11 cellular contexts compared by ENCODE assay signal in genomic region chr21:41684381-41685245, GRCh38.
DNase-seq lines count a peak whose midpoint lies in the region; ATAC-seq and TF ChIP-seq lines count a peak whose summit lies in the region.
"Had no signal": no experiment of that assay in that cellular context is flagged by ENCODE, and none has a peak within 500 bp of the region (broad histone marks: within the 10 kb centered on the region; RNA-seq: fewer than 3 reads in every experiment).

No MANE protein-coding gene starts in this region.

- 70 to 77% methylated on average over 17 to 18 of the region's 26 CpGs for WGBS in mesodermal cell (ENCODE audit: insufficient coverage in 2 of 2), 2 experiments

- H3K4me1 ChIP-seq in left ventricle myocardium inferior (no peaks in the 10 kb centered on the region), mesodermal cell (ENCODE audit: control insufficient read depth, insufficient read depth, low read length, poor library complexity, severe bottlenecking) (peaks cover 26% of the 10 kb centered on the region), A673 (ENCODE audit: insufficient read depth, low read length, poor library complexity, severe bottlenecking) (no peaks in the 10 kb centered on the region)

- H3K4me3 ChIP-seq in left ventricle myocardium inferior (no peak overlapping the region), choroid plexus epithelial cell (ENCODE audit: low read depth, low read length) (no peak overlapping the region), mesodermal cell (ENCODE audit: extremely low read depth, insufficient read depth, low read length, poor library complexity, severe bottlenecking) (no peak overlapping the region), A673 (ENCODE audit: low read depth, low read length, poor library complexity, severe bottlenecking) (no peak overlapping the region)

- CTCF ChIA-PET in A673 (lab: Charles Lee), result no interaction called here

- intact Hi-C loops in left ventricle myocardium superior (cut with micrococcal nuclease) (no loop called here), left ventricle myocardium inferior (cut with micrococcal nuclease) (no loop called here), A673 (cut with micrococcal nuclease; ENCODE audit: unreplicated experiment) (no loop called here)

- H3K27me3 ChIP-seq in left ventricle myocardium inferior (ENCODE audit: low read depth) (peaks cover 27% of the 10 kb centered on the region), A673 (replicated peaks; ENCODE audit: insufficient read depth, low read depth, low read length, poor library complexity) (no peaks in the 10 kb centered on the region)

- TF ChIP-seq CTCF in left ventricle myocardium inferior (IDR thresholded peaks at IDR 0.05; ENCODE audit: borderline replicate concordance) (no peak), choroid plexus epithelial cell (conservative IDR thresholded peaks at IDR 0.05; ENCODE audit: low read depth, low read length) (no peak), A673 (conservative IDR thresholded peaks at IDR 0.05; ENCODE audit: low read depth, low read length) (no peak)

- H3K36me3 ChIP-seq in left ventricle myocardium inferior (no peaks in the 10 kb centered on the region), mesodermal cell (ENCODE audit: control insufficient read depth, insufficient read depth, low read length) (no peaks in the 10 kb centered on the region), A673 (ENCODE audit: insufficient read depth, low read length, poor library complexity, severe bottlenecking) (no peaks in the 10 kb centered on the region)
- H3K36me3 ChIP-seq: WERI-Rb-1 had no signal

- peak; percentile 62 for ATAC-seq in left ventricle myocardium superior
- ATAC-seq in GM21367 (IDR thresholded peaks at IDR 0.05; ENCODE audit: unreplicated experiment), result no peak

- H3K9me3 ChIP-seq in left ventricle myocardium inferior (replicated peaks) (no peaks in the 10 kb centered on the region), mesodermal cell (ENCODE audit: control insufficient read depth, low read length) (no peaks in the 10 kb centered on the region), A673 (ENCODE audit: low read depth, low read length, poor library complexity, severe bottlenecking) (no peaks in the 10 kb centered on the region)

- BruUV-seq in A673 (replicated peaks; lab: Mats Ljungman, UMichigan), result no TSS peak

- DNase-seq in left ventricle myocardium superior, result no peak
- no peak for DNase-seq in left ventricle myocardium inferior
- peak; percentile 58 for DNase-seq in choroid plexus epithelial cell (ENCODE audit: low read depth)
- no peak for DNase-seq in activated CD4-positive, alpha-beta T cell treated with anti-CD3 and anti-CD28 coated beads for 1 hour
- DNase-seq in pons (ENCODE audit: low spot score), result no peak
- no peak for DNase-seq in A673 (ENCODE audit: low spot score)
- DNase-seq: activated naive CD4-positive, alpha-beta T cell treated with anti-CD3 and anti-CD28 coated beads, Interleukin-2, amount 10 ng/mL, durations not matched to agents 7 days and 5 days; erythroblast; WERI-Rb-1 had no signal

- H3K27ac ChIP-seq in left ventricle myocardium inferior (replicated peaks), result no peak overlapping the region
- H3K27ac ChIP-seq in mesodermal cell (ENCODE audit: low read depth, low read length, severe bottlenecking), result peak overlapping the region; percentile 75
- no peak overlapping the region for H3K27ac ChIP-seq in A673 (ENCODE audit: low read depth, low read length, poor library complexity, severe bottlenecking)
- H3K27ac ChIP-seq: WERI-Rb-1 had no signal

- POLR2A ChIA-PET in A673 (lab: Charles Lee; ENCODE audit: low non-redundant PET), result interaction anchor here (0.7 kb wide), 1 partner anchor 62 kb away, joined by 3 read pairs; no protein-coding TSS in a partner anchor
